In genomic region chr7:133742709-133743538, GRCh38 we compare ENCODE assay signal across 1 cellular context.
TF ChIP-seq lines count a peak whose summit lies in the region.

No MANE protein-coding gene starts in this region.

TF ChIP-seq in GM23338, 12 proteins besides CTCF, POLR2A, EP300 and RAD21 (continued from another document):
- TF ChIP-seq ETS1 (IDR thresholded peaks at IDR 0.05): no peak
- no peak for TF ChIP-seq JUNB (IDR thresholded peaks at IDR 0.05; ENCODE audit: unreplicated experiment)
- no peak for TF ChIP-seq EZH2phosphoT487 (IDR thresholded peaks at IDR 0.05; ENCODE audit: unreplicated experiment)
- no peak for TF ChIP-seq CREB1 (CRISPR knock-in tag; IDR thresholded peaks at IDR 0.05; ENCODE audit: low read depth)
- TF ChIP-seq ZNF114 (CRISPR knock-in tag; IDR thresholded peaks at IDR 0.05): no peak
- no peak for TF ChIP-seq EZH2 (IDR thresholded peaks at IDR 0.05; ENCODE audit: low read depth, unreplicated experiment)
- TF ChIP-seq STAT1 (IDR thresholded peaks at IDR 0.05; ENCODE audit: unreplicated experiment): no peak
- TF ChIP-seq NANOG (IDR thresholded peaks at IDR 0.05; ENCODE audit: borderline replicate concordance): no peak
